8 cellular contexts compared by ENCODE assay signal in genomic region chr13:27171830-27172494, GRCh38. TPM values are rescaled to one million over a fixed set of nuclear protein-coding genes. Genes with fewer than 3 reads are reported as not detected.
A peak's percentile ranks its signal among the peaks of the same experiment; 100 is the strongest.
DNase-seq lines count a peak whose midpoint lies in the region; ATAC-seq and TF ChIP-seq lines count a peak whose summit lies in the region.

No MANE protein-coding gene starts in this region.

- peak; percentile 92 for DNase-seq in AG10803 (ENCODE audit: low read depth)
- DNase-seq in NCI-H446 treated with DMSO at 0.1 percent for 48 hours (lab: John Stamatoyannopoulos, UW): peak; percentile 72
- DNase-seq in activated CD4-positive, alpha-beta T cell treated with anti-CD3 and anti-CD28 coated beads for 24 hours (ENCODE audit: low read depth in 2 of 2): peak; percentile 76 to 79
- peak; percentile 91 for DNase-seq in cerebellum (ENCODE audit: low spot score)
- peak; percentile 95 for DNase-seq in kidney tubule cell (ENCODE audit: low spot score)
- DNase-seq in stimulated activated CD4-positive, alpha-beta T cell treated with anti-CD3 and anti-CD28 coated beads, Interleukin-1b, Interleukin-23, amount 100 ng/mL, for 1 hour (ENCODE audit: low read depth in 2 of 2): peak; percentile 81 to 83

- ATAC-seq in GM18907 (IDR thresholded peaks at IDR 0.05; ENCODE audit: unreplicated experiment) (peak; percentile 76), HG03135 (IDR thresholded peaks at IDR 0.05; ENCODE audit: unreplicated experiment) (peak; percentile 66)

- peak overlapping the region; percentile 73 for H3K4me3 ChIP-seq in AG10803 (ENCODE audit: low read length)

- TF ChIP-seq CTCF in AG10803 (conservative IDR thresholded peaks at IDR 0.05; ENCODE audit: low read length): no peak

RNA-seq across cellular contexts. Expression of gene USP12, which starts 0.4 kb away (rescaled TPM):
- 38.6 TPM for total RNA-seq in cerebellum

Comparison
In these comparisons a context has a peak if more than half of its experiments do, and no peak if none do; other contexts are left out.
1. Peak in every context shown above with its lines: DNase-seq, ATAC-seq and H3K4me3 ChIP-seq.